Comparison of ENCODE assay signal across 8 cellular contexts in the genomic region with DNA sequence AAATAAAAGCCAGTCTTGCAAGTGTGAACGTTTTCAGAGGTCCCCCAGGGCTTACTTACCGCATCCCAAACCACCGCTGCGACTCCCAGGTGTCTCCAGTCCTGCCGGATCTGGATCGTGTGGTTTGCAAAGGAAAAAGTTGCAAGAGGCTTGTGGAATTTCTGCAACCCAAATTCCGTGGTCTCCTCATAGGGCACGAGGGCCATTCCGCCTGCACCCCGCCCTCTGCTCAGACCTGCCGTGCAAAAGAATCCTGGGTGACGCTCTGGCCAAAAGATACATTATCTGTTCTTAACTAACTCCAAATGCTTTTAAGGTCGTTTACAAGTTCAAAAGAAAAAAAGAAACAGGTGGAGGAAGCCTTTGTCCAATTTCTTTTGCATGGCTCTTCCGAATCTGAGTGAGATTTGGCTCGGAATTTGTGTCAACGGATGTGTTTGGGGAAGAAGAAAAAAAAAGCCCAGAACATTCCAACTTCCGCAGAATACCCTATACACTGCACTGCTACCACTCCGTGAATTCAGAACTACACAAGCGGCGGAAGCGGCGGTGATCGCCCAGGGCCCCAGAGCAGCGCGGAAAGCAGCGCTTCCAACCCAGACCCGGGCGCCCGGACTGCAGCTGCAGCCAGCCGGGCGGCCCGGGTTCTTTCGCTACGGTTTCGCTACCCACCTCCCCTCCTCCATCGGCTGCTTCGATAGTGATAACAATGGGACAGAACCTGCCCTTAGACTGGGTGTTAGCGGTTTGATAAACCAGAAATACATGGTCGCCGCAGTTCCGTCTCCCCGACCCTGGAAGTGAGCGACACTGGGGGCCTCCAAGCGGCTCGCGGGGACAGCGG. TPM values are rescaled to one million over a fixed set of nuclear protein-coding genes. Genes with fewer than 3 reads are reported as not detected.
A peak's percentile ranks its signal among the peaks of the same experiment; 100 is the strongest.
DNase-seq lines count a peak whose midpoint lies in the region; ATAC-seq and TF ChIP-seq lines count a peak whose summit lies in the region.

No MANE protein-coding gene starts in this region.

- H3K4me1 Mint-ChIP-seq in neural crest cell = peaks cover 26% of the 10 kb centered on the region

- TF ChIP-seq CTCF in foreskin keratinocyte (conservative IDR thresholded peaks at IDR 0.05) (no peak), neural crest cell (conservative IDR thresholded peaks at IDR 0.05) (no peak)

- peak overlapping the region; percentile 43 for H3K27ac ChIP-seq in foreskin keratinocyte
- peak overlapping the region; percentile 93 for H3K27ac ChIP-seq in substantia nigra (ENCODE audit: low read depth, low read length, poor library complexity, severe bottlenecking)

- no peaks in the 10 kb centered on the region for H3K27me3 ChIP-seq in foreskin keratinocyte

- no peaks in the 10 kb centered on the region for H3K4me1 ChIP-seq in foreskin keratinocyte

- H3K27me3 Mint-ChIP-seq in neural crest cell (ENCODE audit: low read depth) = no peaks in the 10 kb centered on the region

- TF ChIP-seq POLR2A in Raji (IDR thresholded peaks at IDR 0.05; ENCODE audit: insufficient read depth, low read depth, low read length) = peak; percentile 67

- peak; percentile 47 for DNase-seq in DMS153 treated with DMSO at 0.1 percent for 48 hours (lab: John Stamatoyannopoulos, UW; ENCODE audit: unreplicated experiment)
- DNase-seq in HT1080 (ENCODE audit: low read depth) = peak; percentile 72
- peak; percentile 31 to 54 (median 42) for DNase-seq in activated naive CD4-positive, alpha-beta T cell (lab: John Stamatoyannopoulos, UW)
- peak in 1 of 2 donors; percentile 59 for DNase-seq in foreskin keratinocyte
- DNase-seq in neural crest cell (ENCODE audit: low read depth, low spot score) = peak; percentile 51
- DNase-seq in substantia nigra (lab: John Stamatoyannopoulos, UW) = peak in 37 of 49 donors; percentile 13 to 82 (median 57)

- ATAC-seq in GM21381 (IDR thresholded peaks at IDR 0.05; ENCODE audit: unreplicated experiment) = peak; percentile 36
- ATAC-seq in foreskin keratinocyte = peak; percentile 50

- H3K4me3 Mint-ChIP-seq in neural crest cell = peak overlapping the region; percentile 94

- H3K27ac Mint-ChIP-seq in neural crest cell (ENCODE audit: unreplicated experiment) = peak overlapping the region; percentile 84

- H3K36me3 Mint-ChIP-seq in neural crest cell (ENCODE audit: low read depth) = peaks cover 2% of the 10 kb centered on the region

- H3K9me3 Mint-ChIP-seq in neural crest cell = no peaks in the 10 kb centered on the region

RNA-seq across cellular contexts. Expression of gene METTL21A, which starts 0.8 kb away (rescaled TPM):
- total RNA-seq in HT1080 (2014; rRNA removed; shearing (Covaris generic)) = 22.2 and 29.0 TPM in 2 replicates
- 33.9 and 35.1 TPM in 2 replicates for polyA plus RNA-seq in HT1080 (2015; cell fraction: cytosol; rRNA removed)
- 11.4 and 11.7 TPM in 2 replicates for polyA plus RNA-seq in HT1080 (2015; cell fraction: nucleus; rRNA removed)
- total RNA-seq in foreskin keratinocyte = 12.5 and 16.7 TPM in 2 replicates
- 12.1 and 16.9 TPM in 2 replicates for polyA plus RNA-seq in foreskin keratinocyte
- total RNA-seq in neural crest cell = 30.7 and 33.4 TPM in 2 replicates
